ENCODE assay signal across 16 cellular contexts in genomic region chr9:16540996-16541668, GRCh38.
DNase-seq lines count a peak whose midpoint lies in the region; ATAC-seq, FAIRE-seq and TF ChIP-seq lines count a peak whose summit lies in the region.
"Had no signal": no experiment of that assay in that cellular context is flagged by ENCODE, and none has a peak within 500 bp of the region (broad histone marks: within the 10 kb centered on the region; RNA-seq: fewer than 3 reads in every experiment).

No MANE protein-coding gene starts in this region.

- no peaks in the 10 kb centered on the region for H3K9me2 ChIP-seq in neural cell (ENCODE audit: insufficient read depth, low read length)

- H3K36me3 Mint-ChIP-seq in chondrocyte (ENCODE audit: low read depth) (no peaks in the 10 kb centered on the region), type B pancreatic cell (peaks cover 7% of the 10 kb centered on the region)
- H3K36me3 Mint-ChIP-seq in activated CD8-positive, alpha-beta T cell treated with anti-CD3 and anti-CD28 coated beads, Interleukin-2, amount 10 ng/mL, durations not matched to agents 7 days and 5 days (ENCODE audit: low read depth): no peaks in the 10 kb centered on the region
- H3K36me3 Mint-ChIP-seq: activated naive CD8-positive, alpha-beta T cell treated with anti-CD3 and anti-CD28 coated beads for 36 hours had no signal

- H3K4me1 Mint-ChIP-seq in chondrocyte (ENCODE audit: low read depth) (peaks cover 25% of the 10 kb centered on the region), type B pancreatic cell (ENCODE audit: unreplicated experiment) (peaks cover 23% of the 10 kb centered on the region)
- no peaks in the 10 kb centered on the region for H3K4me1 Mint-ChIP-seq in activated CD8-positive, alpha-beta T cell treated with anti-CD3 and anti-CD28 coated beads, Interleukin-2, amount 10 ng/mL, durations not matched to agents 7 days and 5 days (ENCODE audit: low read depth)
- H3K4me1 Mint-ChIP-seq: activated naive CD8-positive, alpha-beta T cell treated with anti-CD3 and anti-CD28 coated beads for 36 hours had no signal

- H3K4me3 Mint-ChIP-seq in chondrocyte (ENCODE audit: unreplicated experiment) (no peak overlapping the region), type B pancreatic cell (no peak overlapping the region)
- no peak overlapping the region for H3K4me3 Mint-ChIP-seq in activated CD8-positive, alpha-beta T cell treated with anti-CD3 and anti-CD28 coated beads, Interleukin-2, amount 10 ng/mL, durations not matched to agents 7 days and 5 days
- H3K4me3 Mint-ChIP-seq: activated naive CD8-positive, alpha-beta T cell treated with anti-CD3 and anti-CD28 coated beads for 36 hours; activated T-cell treated with anti-CD3 and anti-CD28 coated beads, Interleukin-2, amount 50 U/mL, for 24 hours; stimulated activated naive CD8-positive, alpha-beta T cell treated with anti-CD3 and anti-CD28 coated beads, Interleukin-15, Interleukin-2, amounts not matched to agents 100 ng/mL and 50 ng/mL, for 24 hours had no signal

- H3K4me2 ChIP-seq in BLaER1 treated with 17β-estradiol and CSF1 and Interleukin-3, amounts not matched to agents 10 nM and 100 nM: peak overlapping the region in 10 of 11 experiments; percentile 42 to 88 (median 66); a peak in 19 of 22 replicates
- H3K4me2 ChIP-seq in neural cell (ENCODE audit: low read length): no peak overlapping the region

- H3K9me3 Mint-ChIP-seq in chondrocyte (ENCODE audit: low read depth) (no peaks in the 10 kb centered on the region), type B pancreatic cell (no peaks in the 10 kb centered on the region)
- no peaks in the 10 kb centered on the region for H3K9me3 Mint-ChIP-seq in activated CD8-positive, alpha-beta T cell treated with anti-CD3 and anti-CD28 coated beads, Interleukin-2, amount 10 ng/mL, durations not matched to agents 7 days and 5 days (ENCODE audit: insufficient read depth)
- H3K9me3 Mint-ChIP-seq: activated naive CD8-positive, alpha-beta T cell treated with anti-CD3 and anti-CD28 coated beads for 36 hours; activated T-cell treated with anti-CD3 and anti-CD28 coated beads, Interleukin-2, amount 50 U/mL, for 24 hours; stimulated activated naive CD8-positive, alpha-beta T cell treated with anti-CD3 and anti-CD28 coated beads, Interleukin-15, Interleukin-2, amounts not matched to agents 100 ng/mL and 50 ng/mL, for 24 hours had no signal

- 0 out of 22 replicates have a peak, but pooled peaks cover 0 to 2% (median 0%) of the 10 kb centered on the region in 11 experiments for H3K9me3 ChIP-seq in BLaER1 treated with 17β-estradiol and CSF1 and Interleukin-3, amounts not matched to agents 10 nM and 100 nM (replicated peaks in 1 of 11)
- H3K9me3 ChIP-seq in neural cell (ENCODE audit: low read length): no peaks in the 10 kb centered on the region

- POLR2A ChIA-PET in activated CD8-positive, alpha-beta T cell treated with anti-CD3 and anti-CD28 coated beads, Interleukin-2, amount 10 ng/mL, durations not matched to agents 7 days and 5 days (lab: Charles Lee): no interaction called here

- no peaks in the 10 kb centered on the region for H3K36me3 ChIP-seq in BLaER1 treated with 17β-estradiol and CSF1 and Interleukin-3, amounts not matched to agents 10 nM and 100 nM
- no peaks in the 10 kb centered on the region for H3K36me3 ChIP-seq in neural cell (ENCODE audit: insufficient read depth, low read length)

- no peaks in the 10 kb centered on the region for H3K79me2 ChIP-seq in neural cell (replicated peaks; ENCODE audit: insufficient read depth, low read length)

- no peak for FAIRE-seq in D721Med (lab: Jason Lieb, UNC)
- FAIRE-seq: urothelium cell line had no signal

- peak overlapping the region in 1 of 11 experiments; percentile 30; a peak in 3 of 22 replicates for H3K9ac ChIP-seq in BLaER1 treated with 17β-estradiol and CSF1 and Interleukin-3, amounts not matched to agents 10 nM and 100 nM
- no peak overlapping the region for H3K9ac ChIP-seq in neural cell (ENCODE audit: low read length)

- no peaks in the 10 kb centered on the region for H3K27me3 ChIP-seq in BLaER1 treated with 17β-estradiol and CSF1 and Interleukin-3, amounts not matched to agents 10 nM and 100 nM
- no peaks in the 10 kb centered on the region for H3K27me3 ChIP-seq in neural cell (ENCODE audit: insufficient read depth, low read depth, low read length)
- H3K27me3 ChIP-seq: foreskin keratinocyte had no signal

- no peak overlapping the region for H2AFZ ChIP-seq in neural cell (ENCODE audit: low read depth, low read length)

- H3K4me1 ChIP-seq in BLaER1 treated with 17β-estradiol and CSF1 and Interleukin-3, amounts not matched to agents 10 nM and 100 nM: peaks cover 10 to 84% (median 53%) of the 10 kb centered on the region in 10 experiments; a peak in 19 of 20 replicates
- H3K4me1 ChIP-seq: foreskin keratinocyte had no signal

- CTCF ChIA-PET in activated CD8-positive, alpha-beta T cell treated with anti-CD3 and anti-CD28 coated beads, Interleukin-2, amount 10 ng/mL, durations not matched to agents 7 days and 5 days (lab: Charles Lee): no interaction called here

- H3K27ac ChIP-seq in BLaER1 treated with 17β-estradiol and CSF1 and Interleukin-3, amounts not matched to agents 10 nM and 100 nM: peak overlapping the region in 2 of 11 experiments; percentile 5 to 58; a peak in 4 of 22 replicates
- H3K27ac ChIP-seq in neural cell (ENCODE audit: low read length): peak overlapping the region; percentile 45
- H3K27ac ChIP-seq: foreskin keratinocyte had no signal

- TF ChIP-seq CTCF in chondrocyte (IDR thresholded peaks at IDR 0.05) (no peak), neural cell (IDR thresholded peaks at IDR 0.05; ENCODE audit: poor library complexity, severe bottlenecking) (no peak), type B pancreatic cell (conservative IDR thresholded peaks at IDR 0.05) (no peak), D721Med (IDR thresholded peaks at IDR 0.05; ENCODE audit: insufficient read depth, missing control alignments) (no peak)

- TF ChIP-seq RAD21 in neural cell (conservative IDR thresholded peaks at IDR 0.05): no peak

- H4K20me1 ChIP-seq in BLaER1 treated with 17β-estradiol and CSF1 and Interleukin-3, amounts not matched to agents 10 nM and 100 nM: no peaks in the 10 kb centered on the region
- H4K20me1 ChIP-seq in neural cell (ENCODE audit: insufficient read depth): no peaks in the 10 kb centered on the region

- H3K4me3 ChIP-seq in BLaER1 treated with 17β-estradiol and CSF1 and Interleukin-3, amounts not matched to agents 10 nM and 100 nM: peak overlapping the region in 1 of 10 experiments; percentile 33; a peak in 1 of 20 replicates
- peak overlapping the region; percentile 5 for H3K4me3 ChIP-seq in neural cell (ENCODE audit: low read length)

- peak; percentile 65 for DNase-seq in LHCN-M2 (ENCODE audit: low read depth)
- DNase-seq in chondrocyte (ENCODE audit: low spot score): no peak
- no peak for DNase-seq in activated CD8-positive, alpha-beta T cell treated with anti-CD3 and anti-CD28 coated beads, Interleukin-2, amount 10 ng/mL, durations not matched to agents 7 days and 5 days
- DNase-seq in type B pancreatic cell (ENCODE audit: extremely low spot score, unreplicated experiment): no peak
- no peak for DNase-seq in D721Med (ENCODE audit: insufficient read length, low spot score)
- DNase-seq: activated naive CD8-positive, alpha-beta T cell treated with anti-CD3 and anti-CD28 coated beads for 36 hours; activated T-cell treated with anti-CD3 and anti-CD28 coated beads, Interleukin-2, amount 50 U/mL, for 24 hours; central memory CD4-positive, alpha-beta T cell; foreskin keratinocyte; GDM1; NCI-H2081 had no signal

- no peaks in the 10 kb centered on the region for H3F3A ChIP-seq in neural cell (ENCODE audit: insufficient read depth, low read length, poor library complexity, severe bottlenecking)

- no peak for ATAC-seq in GM21576 (IDR thresholded peaks at IDR 0.05; ENCODE audit: unreplicated experiment)
- no peak for ATAC-seq in activated CD8-positive, alpha-beta T cell treated with anti-CD3 and anti-CD28 coated beads, Interleukin-2, amount 10 ng/mL, durations not matched to agents 7 days and 5 days
- ATAC-seq: foreskin keratinocyte had no signal

- H3K27ac Mint-ChIP-seq in chondrocyte (ENCODE audit: unreplicated experiment): peak overlapping the region; percentile 10
- H3K27ac Mint-ChIP-seq in activated CD8-positive, alpha-beta T cell treated with anti-CD3 and anti-CD28 coated beads, Interleukin-2, amount 10 ng/mL, durations not matched to agents 7 days and 5 days: no peak overlapping the region
- no peak overlapping the region for H3K27ac Mint-ChIP-seq in type B pancreatic cell
- H3K27ac Mint-ChIP-seq: activated naive CD8-positive, alpha-beta T cell treated with anti-CD3 and anti-CD28 coated beads for 36 hours; activated T-cell treated with anti-CD3 and anti-CD28 coated beads, Interleukin-2, amount 50 U/mL, for 24 hours; stimulated activated naive CD8-positive, alpha-beta T cell treated with anti-CD3 and anti-CD28 coated beads, Interleukin-15, Interleukin-2, amounts not matched to agents 100 ng/mL and 50 ng/mL, for 24 hours had no signal

- peak; percentile 59 for TF ChIP-seq EP300 in neural cell (conservative IDR thresholded peaks at IDR 0.05; ENCODE audit: poor library complexity, severe bottlenecking)

- H3K27me3 Mint-ChIP-seq in chondrocyte (ENCODE audit: low read depth) (no peaks in the 10 kb centered on the region), type B pancreatic cell (no peaks in the 10 kb centered on the region)
- H3K27me3 Mint-ChIP-seq in activated CD8-positive, alpha-beta T cell treated with anti-CD3 and anti-CD28 coated beads, Interleukin-2, amount 10 ng/mL, durations not matched to agents 7 days and 5 days (ENCODE audit: low read depth): no peaks in the 10 kb centered on the region
- H3K27me3 Mint-ChIP-seq: activated naive CD8-positive, alpha-beta T cell treated with anti-CD3 and anti-CD28 coated beads for 36 hours; activated T-cell treated with anti-CD3 and anti-CD28 coated beads, Interleukin-2, amount 50 U/mL, for 24 hours; stimulated activated naive CD8-positive, alpha-beta T cell treated with anti-CD3 and anti-CD28 coated beads, Interleukin-15, Interleukin-2, amounts not matched to agents 100 ng/mL and 50 ng/mL, for 24 hours had no signal

TF ChIP-seq in neural cell, 6 proteins besides CTCF, POLR2A, EP300 and RAD21 (continues in another document):
- TF ChIP-seq TAF1 (IDR thresholded peaks at IDR 0.05; ENCODE audit: low read depth): no peak
